In genomic region chr16:46911038-46911437, GRCh38 we compare ENCODE assay signal across 12 cellular contexts. TPM values are rescaled to one million over a fixed set of nuclear protein-coding genes. Genes with fewer than 3 reads are reported as not detected.
DNase-seq lines count a peak whose midpoint lies in the region; ATAC-seq and TF ChIP-seq lines count a peak whose summit lies in the region.
"Had no signal": no experiment of that assay in that cellular context is flagged by ENCODE, and none has a peak within 500 bp of the region (broad histone marks: within the 10 kb centered on the region; RNA-seq: fewer than 3 reads in every experiment).

No MANE protein-coding gene starts in this region.

- H3K4me1 ChIP-seq in breast epithelium (no peaks in the 10 kb centered on the region), OCI-LY7 (ENCODE audit: insufficient read depth, low read length, poor library complexity, severe bottlenecking) (peaks cover 8% of the 10 kb centered on the region)

- intact Hi-C loops in MCF 10A (cut with micrococcal nuclease): no loop called here
- intact Hi-C loops in breast epithelium (cut with DNase I; ENCODE audit: low total_unique reads): no loop called here
- intact Hi-C loops in OCI-LY7 (cut with micrococcal nuclease; ENCODE audit: unreplicated experiment): no loop called here

- H3K36me3 ChIP-seq in breast epithelium (no peaks in the 10 kb centered on the region), OCI-LY7 (ENCODE audit: insufficient read depth, low read length) (peaks cover 69% of the 10 kb centered on the region)

- H3K4me3 ChIP-seq in breast epithelium: no peak overlapping the region
- H3K4me3 ChIP-seq in OCI-LY7 (ENCODE audit: low read depth, low read length, poor library complexity, severe bottlenecking): no peak overlapping the region

- peak; percentile 75 for ATAC-seq in HG02798 (IDR thresholded peaks at IDR 0.05; ENCODE audit: poor library complexity, unreplicated experiment)
- ATAC-seq: left cardiac atrium had no signal

- H3K4me3 Mint-ChIP-seq in MCF 10A (ENCODE audit: unreplicated experiment): no peak overlapping the region
- H3K4me3 Mint-ChIP-seq: activated naive CD8-positive, alpha-beta T cell had no signal

- in situ Hi-C loops in ACHN (cut with HindIII; ENCODE audit: low pct_ligation_motif_present, low pct_unique_long_range_greater_than_20kb, low sequenced_read_pairs): no loop called here

- H3K4me2 ChIP-seq in OCI-LY7 (ENCODE audit: low read length): peak overlapping the region; percentile 32; the same call in 1 of the 2 replicates

- BruUV-seq in MCF 10A (replicated peaks; lab: Mats Ljungman, UMichigan) (TSS peak; percentile 6), OCI-LY7 (replicated peaks; lab: Mats Ljungman, UMichigan) (no TSS peak)

- H3K27me3 Mint-ChIP-seq in MCF 10A (ENCODE audit: insufficient read depth, unreplicated experiment): no peaks in the 10 kb centered on the region
- H3K27me3 Mint-ChIP-seq: activated naive CD8-positive, alpha-beta T cell had no signal

- no peak overlapping the region for H3K27ac Mint-ChIP-seq in MCF 10A (ENCODE audit: low read depth, unreplicated experiment)
- H3K27ac Mint-ChIP-seq: activated naive CD8-positive, alpha-beta T cell had no signal

- peaks cover 48% of the 10 kb centered on the region for H3K36me3 Mint-ChIP-seq in MCF 10A (ENCODE audit: insufficient read depth, unreplicated experiment)
- H3K36me3 Mint-ChIP-seq: activated naive CD8-positive, alpha-beta T cell had no signal

- H3K79me2 ChIP-seq in OCI-LY7 (ENCODE audit: insufficient read depth, low read depth, low read length): no peaks in the 10 kb centered on the region

- no peaks in the 10 kb centered on the region for H3K27me3 ChIP-seq in breast epithelium

- CTCF ChIA-PET in MCF 10A (lab: Yijun Ruan, JAX) (interaction anchor here (1.0 to 15.6 kb wide), 9 partner anchors 10 to 58 kb away, joined by 3 to 287 read pairs (median 6); partner anchors contain the start of gene GPT2), OCI-LY7 (lab: Charles Lee; ENCODE audit: unreplicated experiment) (no interaction called here)

- H3K4me1 Mint-ChIP-seq in MCF 10A (ENCODE audit: insufficient read depth, unreplicated experiment): no peaks in the 10 kb centered on the region

- H3K9me3 ChIP-seq in breast epithelium: no peaks in the 10 kb centered on the region
- H3K9me3 ChIP-seq in OCI-LY7 (ENCODE audit: low read length): no peaks in the 10 kb centered on the region

- POLR2A ChIA-PET in MCF 10A (lab: Yijun Ruan, JAX): interaction anchor here (1.0 kb wide), 1 partner anchor 25 kb away, joined by 4 read pairs; no protein-coding TSS in a partner anchor
- POLR2A ChIA-PET in OCI-LY7 (lab: Charles Lee): no interaction called here

- TF ChIP-seq CTCF in MCF 10A (IDR thresholded peaks at IDR 0.05; ENCODE audit: unreplicated experiment) (no peak), breast epithelium (IDR thresholded peaks at IDR 0.05) (no peak), OCI-LY7 (conservative IDR thresholded peaks at IDR 0.05; ENCODE audit: low read length) (no peak)

- TF ChIP-seq POLR2A in breast epithelium (IDR thresholded peaks at IDR 0.05): no peak

- no peaks in the 10 kb centered on the region for H3K9me3 Mint-ChIP-seq in MCF 10A (ENCODE audit: unreplicated experiment)

- no peak overlapping the region for H2AFZ ChIP-seq in OCI-LY7 (ENCODE audit: low read length)

- no peak overlapping the region for H3K27ac ChIP-seq in breast epithelium
- no peak overlapping the region for H3K27ac ChIP-seq in OCI-LY7 (ENCODE audit: low read depth, low read length, poor library complexity, severe bottlenecking)
- peak overlapping the region; percentile 96 for H3K27ac ChIP-seq in temporal lobe (ENCODE audit: low read depth, low read length)

- no peaks in the 10 kb centered on the region for H3K9me2 ChIP-seq in OCI-LY7 (ENCODE audit: insufficient read depth, low read length)

- H4K20me1 ChIP-seq in OCI-LY7 (ENCODE audit: insufficient read depth, low read length): no peaks in the 10 kb centered on the region

- DNase-seq in MCF 10A (ENCODE audit: unreplicated experiment) (no peak), breast epithelium (ENCODE audit: low spot score in 2 of 2) (no peak), OCI-LY7 (ENCODE audit: low spot score) (no peak), NCI-H748 treated with DMSO at 0.1 percent for 48 hours (lab: John Stamatoyannopoulos, UW) (no peak), NCI-H748 (lab: John Stamatoyannopoulos, UW; ENCODE audit: unreplicated experiment) (no peak), ACHN (no peak)
- DNase-seq: left cardiac atrium, NCI-H774, retina had no signal

RNA-seq across cellular contexts. Expression of gene GPT2, which starts 26.9 kb away (rescaled TPM):
- total RNA-seq in MCF 10A (2022) (44.7 and 60.6 TPM in 2 replicates), breast epithelium (10 to 100 TPM; 17.4 to 56.2 (median 21.7) TPM), OCI-LY7 (2022) (92.2 and 105 TPM in 2 replicates), temporal lobe (16.5 TPM)
- 30.2 and 42.5 TPM in 2 replicates for total RNA-seq in OCI-LY7 (2014; rRNA removed; shearing (Covaris generic))
